7 cellular contexts compared by ENCODE assay signal in genomic region chr19:37551123-37551993, GRCh38. TPM values are rescaled to one million over a fixed set of nuclear protein-coding genes. Genes with fewer than 3 reads are reported as not detected.
DNase-seq lines count a peak whose midpoint lies in the region; ATAC-seq and TF ChIP-seq lines count a peak whose summit lies in the region.

No MANE protein-coding gene starts in this region.

- H3K4me3 ChIP-seq in coronary artery (peak overlapping the region; percentile 51), mucosa of stomach (ENCODE audit: low read length) (peak overlapping the region; percentile 41), upper lobe of left lung (peak overlapping the region in 3 of 4 donors; percentile 25 to 41 (median 39))

- peak overlapping the region; percentile 85 for H3K27ac Mint-ChIP-seq in T-helper 2 cell treated with Interferon-gamma antibody and Interleukin-4, amounts not matched to agents 5 μg/mL and 100 μg/mL, for 36 hours

- H3K27me3 Mint-ChIP-seq in T-helper 2 cell treated with Interferon-gamma antibody and Interleukin-4, amounts not matched to agents 5 μg/mL and 100 μg/mL, for 36 hours (ENCODE audit: low read depth) = no peaks in the 10 kb centered on the region

- no peaks in the 10 kb centered on the region for H3K27me3 ChIP-seq in mucosa of stomach (ENCODE audit: control insufficient read depth, insufficient read depth, low read length)
- H3K27me3 ChIP-seq in upper lobe of left lung = no peaks in the 10 kb centered on the region

- no peaks in the 10 kb centered on the region for H3K4me1 ChIP-seq in mucosa of stomach (ENCODE audit: control insufficient read depth, insufficient read depth, low read length)
- no peaks in the 10 kb centered on the region for H3K4me1 ChIP-seq in upper lobe of left lung

- H3K4me1 Mint-ChIP-seq in T-helper 2 cell treated with Interferon-gamma antibody and Interleukin-4, amounts not matched to agents 5 μg/mL and 100 μg/mL, for 36 hours (ENCODE audit: low read depth) = no peaks in the 10 kb centered on the region

- no peaks in the 10 kb centered on the region for H3K36me3 ChIP-seq in mucosa of stomach (ENCODE audit: control insufficient read depth, insufficient read depth, low read length)
- no peaks in the 10 kb centered on the region for H3K36me3 ChIP-seq in upper lobe of left lung

- peaks cover 63% of the 10 kb centered on the region for H3K9me3 Mint-ChIP-seq in T-helper 2 cell treated with Interferon-gamma antibody and Interleukin-4, amounts not matched to agents 5 μg/mL and 100 μg/mL, for 36 hours

- H3K9me3 ChIP-seq in mucosa of stomach (ENCODE audit: control insufficient read depth, low read length) (peaks cover 28% of the 10 kb centered on the region), upper lobe of left lung (peaks cover 73 to 98% (median 88%) of the 10 kb centered on the region in 4 donors)

- H3K27ac ChIP-seq in coronary artery = no peak overlapping the region
- no peak overlapping the region for H3K27ac ChIP-seq in upper lobe of left lung

- H3K4me3 Mint-ChIP-seq in T-helper 2 cell treated with Interferon-gamma antibody and Interleukin-4, amounts not matched to agents 5 μg/mL and 100 μg/mL, for 36 hours = peak overlapping the region; percentile 84

- DNase-seq in T-helper 2 cell treated with Interferon-gamma antibody and Interleukin-4, amounts not matched to agents 5 μg/mL and 100 μg/mL, for 36 hours (ENCODE audit: low spot score) = peak; percentile 58
- DNase-seq in coronary artery (ENCODE audit: low spot score) (no peak), upper lobe of left lung (peak in 1 of 2 donors; percentile 88), NCI-H1092 (lab: John Stamatoyannopoulos, UW) (no peak), NCI-H1930 (lab: John Stamatoyannopoulos, UW) (no peak)

- ATAC-seq in GM19351 (IDR thresholded peaks at IDR 0.05; ENCODE audit: unreplicated experiment) (peak; percentile 73), upper lobe of left lung (ENCODE audit: low FRiP score in 2 of 2) (peak in 1 of 2 donors; percentile 30)

- 4 to 14% methylated on average over 8 to 25 of the region's 65 CpGs for WGBS in upper lobe of left lung, 2 donors

- H3K36me3 Mint-ChIP-seq in T-helper 2 cell treated with Interferon-gamma antibody and Interleukin-4, amounts not matched to agents 5 μg/mL and 100 μg/mL, for 36 hours (ENCODE audit: low read depth) = peaks cover 2% of the 10 kb centered on the region

- TF ChIP-seq EP300 in upper lobe of left lung (IDR thresholded peaks at IDR 0.05) = no peak

- TF ChIP-seq CTCF in coronary artery (IDR thresholded peaks at IDR 0.05) (no peak), upper lobe of left lung (IDR thresholded peaks at IDR 0.05) (no peak)

- TF ChIP-seq POLR2A in upper lobe of left lung (IDR thresholded peaks at IDR 0.05) = no peak

- H3K9ac ChIP-seq in mucosa of stomach (ENCODE audit: low read length) = no peak overlapping the region

RNA-seq across cellular contexts. Expression of gene ZNF571, which starts 43.2 kb away (rescaled TPM):
- 10 to 100 TPM in 1 of 6 donors, 1 to 10 TPM in 4, under 1 TPM in 1; 0.89 to 14.6 (median 3.3) TPM for total RNA-seq in upper lobe of left lung

RNA-seq across cellular contexts. Expression of gene ZNF540, which starts 43.3 kb away (rescaled TPM):
- 1 to 10 TPM; 1.7 to 5.3 (median 4.0) TPM for total RNA-seq in upper lobe of left lung

RNA-seq across cellular contexts. Expression of gene ZNF793, which starts 44.6 kb away (rescaled TPM):
- 1 to 10 TPM; 1.4 to 7.3 (median 3.0) TPM for total RNA-seq in upper lobe of left lung
